Comparison of ENCODE assay signal across 16 cellular contexts in the genomic region with DNA sequence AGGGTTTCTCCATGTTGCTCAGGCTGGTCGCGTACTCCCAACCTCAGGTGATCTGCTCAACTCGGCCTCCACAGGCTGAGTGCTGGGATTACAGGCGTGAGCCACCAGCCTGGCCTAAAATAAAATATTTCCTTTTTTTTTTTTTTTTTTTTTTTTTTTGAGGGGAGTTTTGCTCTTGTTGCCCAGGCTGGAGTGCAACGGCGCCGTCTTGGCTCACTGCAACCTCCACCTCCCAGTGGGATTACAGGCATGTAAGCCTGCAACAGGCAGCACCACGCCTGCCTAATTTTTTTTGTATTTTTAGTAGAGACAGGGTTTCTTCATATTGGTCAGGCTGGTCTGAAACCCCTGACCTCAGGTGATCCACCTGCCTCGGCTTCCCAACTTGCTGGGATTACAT. TPM values are rescaled to one million over a fixed set of nuclear protein-coding genes. Genes with fewer than 3 reads are reported as not detected.
DNase-seq lines count a peak whose midpoint lies in the region; ATAC-seq, FAIRE-seq and TF ChIP-seq lines count a peak whose summit lies in the region.
"Had no signal": no experiment of that assay in that cellular context is flagged by ENCODE, and none has a peak within 500 bp of the region (broad histone marks: within the 10 kb centered on the region; RNA-seq: fewer than 3 reads in every experiment).

No MANE protein-coding gene starts in this region.

- peak overlapping the region; percentile 37 for H3K4me3 Mint-ChIP-seq in activated T-cell treated with anti-CD3 and anti-CD28 coated beads, Interleukin-2, amount 50 U/mL, for 4 hours
- H3K4me3 Mint-ChIP-seq in endodermal cell = peak overlapping the region; percentile 29
- H3K4me3 Mint-ChIP-seq in stimulated activated memory B cell treated with anti-CD40 and anti-IgM and Interleukin-4, amounts not matched to agents 10 μg/mL and 1 μg/mL and 100 μg/mL, for 72 hours = peak overlapping the region; percentile 58

- TF ChIP-seq CTCF in endodermal cell (conservative IDR thresholded peaks at IDR 0.05) = no peak

- H3K27me3 Mint-ChIP-seq in activated T-cell treated with anti-CD3 and anti-CD28 coated beads, Interleukin-2, amount 50 U/mL, for 4 hours (ENCODE audit: low read depth) = no peaks in the 10 kb centered on the region
- H3K27me3 Mint-ChIP-seq in endodermal cell (ENCODE audit: insufficient read depth) = no peaks in the 10 kb centered on the region
- no peaks in the 10 kb centered on the region for H3K27me3 Mint-ChIP-seq in stimulated activated memory B cell treated with anti-CD40 and anti-IgM and Interleukin-4, amounts not matched to agents 10 μg/mL and 1 μg/mL and 100 μg/mL, for 72 hours

- no peak for TF ChIP-seq POLR2A in GM12891 (IDR thresholded peaks at IDR 0.05; ENCODE audit: low read depth, low read length)

- peaks cover 48% of the 10 kb centered on the region for H3K36me3 Mint-ChIP-seq in activated T-cell treated with anti-CD3 and anti-CD28 coated beads, Interleukin-2, amount 50 U/mL, for 4 hours (ENCODE audit: insufficient read depth)
- H3K36me3 Mint-ChIP-seq in endodermal cell (ENCODE audit: low read depth) = peaks cover 40% of the 10 kb centered on the region
- peaks cover 88% of the 10 kb centered on the region for H3K36me3 Mint-ChIP-seq in stimulated activated memory B cell treated with anti-CD40 and anti-IgM and Interleukin-4, amounts not matched to agents 10 μg/mL and 1 μg/mL and 100 μg/mL, for 72 hours

- ATAC-seq in activated T-cell treated with anti-CD3 and anti-CD28 coated beads, Interleukin-2, amount 50 U/mL, for 4 hours = no peak
- ATAC-seq in stimulated activated memory B cell treated with anti-CD40 and anti-IgM and Interleukin-4, amounts not matched to agents 10 μg/mL and 1 μg/mL and 100 μg/mL, for 72 hours = no peak
- ATAC-seq in HG02981 (IDR thresholded peaks at IDR 0.05; ENCODE audit: unreplicated experiment) = no peak
- ATAC-seq: pancreas had no signal

- peaks cover 3% of the 10 kb centered on the region for H3K9me3 Mint-ChIP-seq in activated T-cell treated with anti-CD3 and anti-CD28 coated beads, Interleukin-2, amount 50 U/mL, for 4 hours
- peaks cover 30% of the 10 kb centered on the region for H3K9me3 Mint-ChIP-seq in endodermal cell
- H3K9me3 Mint-ChIP-seq in stimulated activated memory B cell treated with anti-CD40 and anti-IgM and Interleukin-4, amounts not matched to agents 10 μg/mL and 1 μg/mL and 100 μg/mL, for 72 hours = peaks cover 5% of the 10 kb centered on the region

- H3K4me3 ChIP-seq in endodermal cell (ENCODE audit: low read length) = no peak overlapping the region
- H3K4me3 ChIP-seq: pancreas had no signal

- no peaks in the 10 kb centered on the region for H3K27me3 ChIP-seq in endodermal cell (ENCODE audit: control insufficient read depth, insufficient read depth, low read length, poor library complexity, severe bottlenecking)
- H3K27me3 ChIP-seq: pancreas had no signal

- H3K27ac Mint-ChIP-seq in endodermal cell = no peak overlapping the region
- peak overlapping the region; percentile 83 for H3K27ac Mint-ChIP-seq in stimulated activated memory B cell treated with anti-CD40 and anti-IgM and Interleukin-4, amounts not matched to agents 10 μg/mL and 1 μg/mL and 100 μg/mL, for 72 hours

- H3K36me3 ChIP-seq in KOPT-K1 (ENCODE audit: insufficient read depth, low read length) (peaks cover 85% of the 10 kb centered on the region), endodermal cell (ENCODE audit: control insufficient read depth, insufficient read depth, low read length) (peaks cover 36% of the 10 kb centered on the region)

- H3K4me1 ChIP-seq in endodermal cell (ENCODE audit: control insufficient read depth, insufficient read depth, low read length) = no peaks in the 10 kb centered on the region

- peaks cover 86% of the 10 kb centered on the region for H3K9me3 ChIP-seq in KOPT-K1 (ENCODE audit: insufficient read depth, low read length, poor library complexity, severe bottlenecking)
- peaks cover 53% of the 10 kb centered on the region for H3K9me3 ChIP-seq in endodermal cell (ENCODE audit: control insufficient read depth, low read length)
- H3K9me3 ChIP-seq: pancreas had no signal

- no peak for DNase-seq in activated T-cell treated with anti-CD3 and anti-CD28 coated beads, Interleukin-2, amount 50 U/mL, for 4 hours
- no peak for DNase-seq in activated T-cell treated with anti-CD3 and anti-CD28 coated beads for 4 hours
- DNase-seq in endodermal cell = no peak
- no peak for DNase-seq in GM12891 (ENCODE audit: insufficient read length, low spot score)
- no peak for DNase-seq in hypothalamus (lab: John Stamatoyannopoulos, UW)
- DNase-seq: foreskin fibroblast, hippocampal formation, mammary epithelial cell, NCI-H1417 treated with DMSO at 0.1 percent for 48 hours, NCI-H526, pancreas had no signal

- no peak overlapping the region for H3K9ac ChIP-seq in endodermal cell (ENCODE audit: extremely low read depth, low read length, poor library complexity, severe bottlenecking)

- H3K27ac ChIP-seq in KOPT-K1 (ENCODE audit: low read depth, low read length, poor library complexity, severe bottlenecking) (peak overlapping the region; percentile 11), endodermal cell (ENCODE audit: low read depth, low read length) (no peak overlapping the region)
- H3K27ac ChIP-seq: epithelial cell of prostate, pancreas had no signal

- FAIRE-seq in GM12891 (lab: Jason Lieb, UNC) = no peak
- FAIRE-seq: keratinocyte, pancreas had no signal

- peaks cover 64% of the 10 kb centered on the region for H3K4me1 Mint-ChIP-seq in activated T-cell treated with anti-CD3 and anti-CD28 coated beads, Interleukin-2, amount 50 U/mL, for 4 hours (ENCODE audit: low read depth)
- peaks cover 7% of the 10 kb centered on the region for H3K4me1 Mint-ChIP-seq in endodermal cell
- H3K4me1 Mint-ChIP-seq in stimulated activated memory B cell treated with anti-CD40 and anti-IgM and Interleukin-4, amounts not matched to agents 10 μg/mL and 1 μg/mL and 100 μg/mL, for 72 hours = peaks cover 69% of the 10 kb centered on the region

- WGBS in endodermal cell (ENCODE audit: insufficient coverage in 1 of 2, insufficient read length in 1 of 2), 2 experiments = 84% methylated on average over 8 of the region's 9 CpGs; no CpG with 5 or more reads in 1 of the 2 experiments

TF ChIP-seq in GM12891, 5 proteins besides CTCF, POLR2A, EP300 and RAD21:
- TF ChIP-seq TAF1 (IDR thresholded peaks at IDR 0.05; ENCODE audit: low read depth, low read length) (no peak), POU2F2 (IDR thresholded peaks at IDR 0.05; ENCODE audit: low read depth, low read length) (no peak), POLR2AphosphoS5 (IDR thresholded peaks at IDR 0.05; ENCODE audit: low read depth, low read length) (no peak), PAX5 (IDR thresholded peaks at IDR 0.05; ENCODE audit: insufficient read depth, low read length, severe bottlenecking) (no peak), SPI1 (IDR thresholded peaks at IDR 0.05; ENCODE audit: low read depth, low read length) (no peak)

RNA-seq across cellular contexts. Expression of gene ZNF506, which starts 4.9 kb away (rescaled TPM):
- 10 to 100 TPM; 11.6 to 17.0 (median 16.6) TPM for total RNA-seq in activated T-cell treated with anti-CD3 and anti-CD28 coated beads, Interleukin-2, amount 50 U/mL, for 4 hours
- total RNA-seq in endodermal cell = 10 to 100 TPM in 1 of 2 donors, 1 to 10 TPM in 1; 8.8 to 12.0 TPM
- 10.5 TPM for polyA plus RNA-seq in endodermal cell (2013, experiment 1 of 2)
- 11.7 TPM for polyA plus RNA-seq in endodermal cell (2013, experiment 2 of 2)
- polyA plus RNA-seq in GM12891 (2012; ENCODE audit: low read depth, missing spikeins) = 7.6 TPM

RNA-seq across cellular contexts. Expression of gene ZNF253, which starts 49.0 kb away (rescaled TPM):
- total RNA-seq in activated T-cell treated with anti-CD3 and anti-CD28 coated beads, Interleukin-2, amount 50 U/mL, for 4 hours = 1 to 10 TPM; 3.2 to 4.7 (median 4.4) TPM
- 10 to 100 TPM; 44.4 to 51.9 TPM for total RNA-seq in endodermal cell
- 17.2 TPM for polyA plus RNA-seq in endodermal cell (2013, experiment 1 of 2)
- polyA plus RNA-seq in endodermal cell (2013, experiment 2 of 2) = 17.3 TPM
- polyA plus RNA-seq in GM12891 (2012; ENCODE audit: low read depth, missing spikeins) = 3.3 TPM

Comparison
In these comparisons a context has a peak if more than half of its experiments do, and no peak if none do; other contexts are left out.
1. RNA of gene ZNF253, which starts 49.0 kb away (total RNA-seq): 44.4 to 51.9 TPM in endodermal cell; 3.2 to 4.7 TPM in activated T-cell treated with anti-CD3 and anti-CD28 coated beads, Interleukin-2, amount 50 U/mL, for 4 hours; every median in the first group is over 4 times any median in the second.
2. Peak in every context shown above with its lines, with median percentiles within 50 percentile points of each other: H3K4me3 Mint-ChIP-seq.